ENCODE assay signal across 23 cellular contexts in the genomic region with DNA sequence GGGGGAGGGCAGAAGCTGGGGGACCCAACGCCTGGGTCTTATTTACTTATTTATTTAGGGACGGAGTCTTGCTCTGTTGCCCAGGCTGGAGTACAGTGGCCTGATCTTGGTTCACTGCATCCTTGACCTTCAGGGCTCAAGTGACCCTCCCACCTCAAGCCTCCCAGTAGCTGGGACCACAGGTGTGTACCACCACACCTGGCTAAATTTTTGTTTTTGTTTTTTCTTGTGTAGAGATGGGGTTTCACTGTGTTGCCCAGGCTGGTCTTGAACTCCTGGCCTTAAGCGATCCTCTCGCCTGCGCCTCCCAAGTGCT. TPM values are rescaled to one million over a fixed set of nuclear protein-coding genes. Genes with fewer than 3 reads are reported as not detected.
"Had no signal": no experiment of that assay in that cellular context is flagged by ENCODE, and none has a peak within 500 bp of the region (broad histone marks: within the 10 kb centered on the region; RNA-seq: fewer than 3 reads in every experiment).

No MANE protein-coding gene starts in this region.

- DNase-seq: foreskin melanocyte; head of caudate nucleus; hippocampal formation; mammary epithelial cell; naive thymus-derived CD4-positive, alpha-beta T cell; psoas muscle; stimulated activated CD4-positive, alpha-beta T cell treated with anti-CD3 and anti-CD28 coated beads, Interleukin-2, amount 100 ng/mL, for 24 hours; stimulated activated CD4-positive, alpha-beta T cell treated with anti-CD3 and anti-CD28 coated beads, Interleukin-4, amount 100 ng/mL, for 4 hours; stimulated activated naive CD4-positive, alpha-beta T cell treated with Interleukin-2 at 50 U/mL for 16 hours; thyroid gland had no signal

- H3K4me3 ChIP-seq: skin epidermis, thyroid gland had no signal

- H3K36me3 ChIP-seq: thyroid gland had no signal

- H3K36me3 Mint-ChIP-seq: type B pancreatic cell had no signal

- H3K27ac ChIP-seq: neutrophil, psoas muscle, skin epidermis, suprapubic skin, thyroid gland had no signal

- H3K4me3 Mint-ChIP-seq: dendritic cell treated with granulocyte-macrophage colony-stimulating factor and Interleukin-4, amounts not matched to agents 40 ng/mL and 50 ng/mL, for 4 days; nephron progenitor cell; type B pancreatic cell had no signal

- ATAC-seq: naive thymus-derived CD4-positive, alpha-beta T cell had no signal

- H3K27ac Mint-ChIP-seq: dendritic cell treated with granulocyte-macrophage colony-stimulating factor and Interleukin-4, amounts not matched to agents 40 ng/mL and 50 ng/mL, for 4 days; nephron progenitor cell; type B pancreatic cell had no signal

- H3K9me3 Mint-ChIP-seq: dendritic cell treated with granulocyte-macrophage colony-stimulating factor and Interleukin-4, amounts not matched to agents 40 ng/mL and 50 ng/mL, for 4 days; naive thymus-derived CD4-positive, alpha-beta T cell; nephron progenitor cell; type B pancreatic cell had no signal

- H3K9me3 ChIP-seq: neutrophil, psoas muscle, suprapubic skin, thyroid gland had no signal

RNA-seq across cellular contexts. Expression of a gene that starts 1.7 kb away (rescaled TPM):
- total RNA-seq: lower leg skin; mammary epithelial cell; mesenteric fat pad; mononuclear cell; naive thymus-derived CD4-positive, alpha-beta T cell; osteoblast; psoas muscle; sciatic nerve; suprapubic skin; thyroid gland had no signal
- polyA plus RNA-seq: esophagus; mammary epithelial cell; naive thymus-derived CD4-positive, alpha-beta T cell; psoas muscle had no signal

RNA-seq across cellular contexts. Expression of a gene that starts 22.5 kb away (rescaled TPM):
- total RNA-seq: left lobe of liver; lower leg skin; mammary epithelial cell; mesenteric fat pad; mononuclear cell; naive thymus-derived CD4-positive, alpha-beta T cell; osteoblast; psoas muscle; sciatic nerve; suprapubic skin had no signal
- polyA plus RNA-seq: esophagus; mammary epithelial cell; naive thymus-derived CD4-positive, alpha-beta T cell had no signal
